ENCODE assay signal across 22 cellular contexts in genomic region chr14:102197317-102197850, GRCh38. TPM values are rescaled to one million over a fixed set of nuclear protein-coding genes. Genes with fewer than 3 reads are reported as not detected.
A peak's percentile ranks its signal among the peaks of the same experiment; 100 is the strongest.
DNase-seq lines count a peak whose midpoint lies in the region; ATAC-seq and TF ChIP-seq lines count a peak whose summit lies in the region.
"Had no signal": no experiment of that assay in that cellular context is flagged by ENCODE, and none has a peak within 500 bp of the region (broad histone marks: within the 10 kb centered on the region; RNA-seq: fewer than 3 reads in every experiment).

No MANE protein-coding gene starts in this region.

- intact Hi-C loops in activated T-helper 1 cell treated with anti-CD3 and anti-CD28 coated beads, Interleukin-12 subunit alpha, Interleukin-12 subunit beta, Interleukin-2, Interleukin-4 antibody, amounts not matched to agents 30 ng/mL and 10 ng/mL and 1 ng/mL, durations not matched to agents 14 hours and 24 hours and 36 hours (cut with micrococcal nuclease): no loop called here
- intact Hi-C loops in posterior cingulate gyrus (cut with DNase I): no loop called here
- intact Hi-C loops in left lung (cut with DNase I): no loop called here

- DNase-seq in EH (ENCODE audit: low read depth): peak; percentile 55
- no peak for DNase-seq in activated naive CD8-positive, alpha-beta T cell treated with anti-CD3 and anti-CD28 coated beads for 36 hours
- DNase-seq in fibroblast of gingiva (ENCODE audit: low read depth): peak; percentile 32
- no peak for DNase-seq in activated T-helper 1 cell treated with anti-CD3 and anti-CD28 coated beads, Interleukin-12 subunit alpha, Interleukin-12 subunit beta, Interleukin-2, Interleukin-4 antibody, amounts not matched to agents 30 ng/mL and 10 ng/mL and 1 ng/mL, durations not matched to agents 14 hours and 24 hours and 36 hours (ENCODE audit: low spot score)
- DNase-seq in posterior cingulate gyrus: no peak
- DNase-seq in left lung: no peak
- DNase-seq: activated naive CD4-positive, alpha-beta T cell treated with anti-CD3 and anti-CD28 coated beads, Interleukin-2, amount 10 ng/mL, durations not matched to agents 7 days and 5 days; DMS79 treated with DMSO at 0.1 percent for 48 hours; heart left ventricle; midbrain; MV-4-11; NCI-H2171 treated with DMSO at 0.1 percent for 48 hours; NCI-H526 treated with DMSO at 0.1 percent for 48 hours; right lobe of liver; stimulated activated CD8-positive, alpha-beta memory T cell treated with anti-CD3 and anti-CD28 coated beads, Interleukin-4, amount 100 ng/mL, for 48 hours; testis; WERI-Rb-1 had no signal

- H3K9me3 Mint-ChIP-seq in activated naive CD8-positive, alpha-beta T cell treated with anti-CD3 and anti-CD28 coated beads for 36 hours: no peaks in the 10 kb centered on the region
- H3K9me3 Mint-ChIP-seq in stimulated activated naive CD8-positive, alpha-beta T cell treated with anti-CD3 and anti-CD28 coated beads, Interleukin-15, Interleukin-2, amounts not matched to agents 100 ng/mL and 50 ng/mL, for 24 hours: no peaks in the 10 kb centered on the region
- no peaks in the 10 kb centered on the region for H3K9me3 Mint-ChIP-seq in activated T-helper 1 cell treated with anti-CD3 and anti-CD28 coated beads, Interleukin-12 subunit alpha, Interleukin-12 subunit beta, Interleukin-2, Interleukin-4 antibody, amounts not matched to agents 30 ng/mL and 10 ng/mL and 1 ng/mL, durations not matched to agents 14 hours and 24 hours and 36 hours
- H3K9me3 Mint-ChIP-seq: activated naive CD4-positive, alpha-beta T cell treated with anti-CD3 and anti-CD28 coated beads, Interleukin-2, amount 10 ng/mL, durations not matched to agents 7 days and 5 days; nephron had no signal

- no peaks in the 10 kb centered on the region for H3K27me3 Mint-ChIP-seq in activated naive CD8-positive, alpha-beta T cell treated with anti-CD3 and anti-CD28 coated beads for 36 hours
- no peaks in the 10 kb centered on the region for H3K27me3 Mint-ChIP-seq in stimulated activated naive CD8-positive, alpha-beta T cell treated with anti-CD3 and anti-CD28 coated beads, Interleukin-15, Interleukin-2, amounts not matched to agents 100 ng/mL and 50 ng/mL, for 24 hours
- H3K27me3 Mint-ChIP-seq in activated T-helper 1 cell treated with anti-CD3 and anti-CD28 coated beads, Interleukin-12 subunit alpha, Interleukin-12 subunit beta, Interleukin-2, Interleukin-4 antibody, amounts not matched to agents 30 ng/mL and 10 ng/mL and 1 ng/mL, durations not matched to agents 14 hours and 24 hours and 36 hours (ENCODE audit: insufficient read depth): no peaks in the 10 kb centered on the region
- H3K27me3 Mint-ChIP-seq: activated naive CD4-positive, alpha-beta T cell treated with anti-CD3 and anti-CD28 coated beads, Interleukin-2, amount 10 ng/mL, durations not matched to agents 7 days and 5 days had no signal

- peaks cover 65% of the 10 kb centered on the region for H3K4me1 Mint-ChIP-seq in activated naive CD8-positive, alpha-beta T cell treated with anti-CD3 and anti-CD28 coated beads for 36 hours
- peaks cover 84% of the 10 kb centered on the region for H3K4me1 Mint-ChIP-seq in stimulated activated naive CD8-positive, alpha-beta T cell treated with anti-CD3 and anti-CD28 coated beads, Interleukin-15, Interleukin-2, amounts not matched to agents 100 ng/mL and 50 ng/mL, for 24 hours (ENCODE audit: low read depth)
- peaks cover 31% of the 10 kb centered on the region for H3K4me1 Mint-ChIP-seq in activated T-helper 1 cell treated with anti-CD3 and anti-CD28 coated beads, Interleukin-12 subunit alpha, Interleukin-12 subunit beta, Interleukin-2, Interleukin-4 antibody, amounts not matched to agents 30 ng/mL and 10 ng/mL and 1 ng/mL, durations not matched to agents 14 hours and 24 hours and 36 hours (ENCODE audit: low read depth)

- H3K36me3 ChIP-seq in left lung: peaks cover 0 to 52% of the 10 kb centered on the region in 2 donors

- H3K4me3 ChIP-seq in left lung: no peak overlapping the region
- H3K4me3 ChIP-seq: heart left ventricle, right lobe of liver, testis, vagina had no signal

- H3K27ac Mint-ChIP-seq in activated naive CD8-positive, alpha-beta T cell treated with anti-CD3 and anti-CD28 coated beads for 36 hours: peak overlapping the region; percentile 69
- H3K27ac Mint-ChIP-seq in stimulated activated naive CD8-positive, alpha-beta T cell treated with anti-CD3 and anti-CD28 coated beads, Interleukin-15, Interleukin-2, amounts not matched to agents 100 ng/mL and 50 ng/mL, for 24 hours: peak overlapping the region; percentile 77
- no peak overlapping the region for H3K27ac Mint-ChIP-seq in activated T-helper 1 cell treated with anti-CD3 and anti-CD28 coated beads, Interleukin-12 subunit alpha, Interleukin-12 subunit beta, Interleukin-2, Interleukin-4 antibody, amounts not matched to agents 30 ng/mL and 10 ng/mL and 1 ng/mL, durations not matched to agents 14 hours and 24 hours and 36 hours
- H3K27ac Mint-ChIP-seq: activated naive CD4-positive, alpha-beta T cell treated with anti-CD3 and anti-CD28 coated beads, Interleukin-2, amount 10 ng/mL, durations not matched to agents 7 days and 5 days had no signal

- H3K9me3 ChIP-seq in left lung: no peaks in the 10 kb centered on the region
- H3K9me3 ChIP-seq: heart left ventricle, right lobe of liver, testis, vagina had no signal

- no peak overlapping the region for H3K27ac ChIP-seq in left lung
- H3K27ac ChIP-seq: heart left ventricle, parathyroid adenoma, right lobe of liver, testis, vagina had no signal

- H3K4me1 ChIP-seq in left lung: peaks cover 0 to 32% of the 10 kb centered on the region in 2 donors

- no peak overlapping the region for H3K4me3 Mint-ChIP-seq in activated naive CD8-positive, alpha-beta T cell treated with anti-CD3 and anti-CD28 coated beads for 36 hours
- H3K4me3 Mint-ChIP-seq in stimulated activated naive CD8-positive, alpha-beta T cell treated with anti-CD3 and anti-CD28 coated beads, Interleukin-15, Interleukin-2, amounts not matched to agents 100 ng/mL and 50 ng/mL, for 24 hours: peak overlapping the region; percentile 32
- no peak overlapping the region for H3K4me3 Mint-ChIP-seq in activated T-helper 1 cell treated with anti-CD3 and anti-CD28 coated beads, Interleukin-12 subunit alpha, Interleukin-12 subunit beta, Interleukin-2, Interleukin-4 antibody, amounts not matched to agents 30 ng/mL and 10 ng/mL and 1 ng/mL, durations not matched to agents 14 hours and 24 hours and 36 hours
- H3K4me3 Mint-ChIP-seq: activated naive CD4-positive, alpha-beta T cell treated with anti-CD3 and anti-CD28 coated beads, Interleukin-2, amount 10 ng/mL, durations not matched to agents 7 days and 5 days; nephron had no signal

- peaks cover 32% of the 10 kb centered on the region for H3K36me3 Mint-ChIP-seq in activated naive CD8-positive, alpha-beta T cell treated with anti-CD3 and anti-CD28 coated beads for 36 hours
- peaks cover 53% of the 10 kb centered on the region for H3K36me3 Mint-ChIP-seq in stimulated activated naive CD8-positive, alpha-beta T cell treated with anti-CD3 and anti-CD28 coated beads, Interleukin-15, Interleukin-2, amounts not matched to agents 100 ng/mL and 50 ng/mL, for 24 hours (ENCODE audit: low read depth)
- H3K36me3 Mint-ChIP-seq in activated T-helper 1 cell treated with anti-CD3 and anti-CD28 coated beads, Interleukin-12 subunit alpha, Interleukin-12 subunit beta, Interleukin-2, Interleukin-4 antibody, amounts not matched to agents 30 ng/mL and 10 ng/mL and 1 ng/mL, durations not matched to agents 14 hours and 24 hours and 36 hours (ENCODE audit: low read depth): peaks cover 32% of the 10 kb centered on the region

- no peak for TF ChIP-seq CTCF in left lung (IDR thresholded peaks at IDR 0.05)

- no peak for ATAC-seq in left lung
- ATAC-seq: heart left ventricle, left lobe of liver, right lobe of liver had no signal

- H3K27me3 ChIP-seq in left lung: no peaks in the 10 kb centered on the region
- H3K27me3 ChIP-seq: heart left ventricle, right lobe of liver, testis, vagina had no signal

RNA-seq across cellular contexts. Expression of gene WDR20, which starts 57.7 kb away (rescaled TPM):
- total RNA-seq in activated naive CD8-positive, alpha-beta T cell treated with anti-CD3 and anti-CD28 coated beads for 36 hours: 10 to 100 TPM; 22.3 to 27.3 TPM
- total RNA-seq in activated T-helper 1 cell treated with anti-CD3 and anti-CD28 coated beads, Interleukin-12 subunit alpha, Interleukin-12 subunit beta, Interleukin-2, Interleukin-4 antibody, amounts not matched to agents 30 ng/mL and 10 ng/mL and 1 ng/mL, durations not matched to agents 14 hours and 24 hours and 36 hours: 33.9 and 34.2 TPM in 2 replicates
- 10 to 100 TPM; 22.4 to 23.9 TPM for total RNA-seq in left lung

Comparison
In these comparisons a context has a peak if more than half of its experiments do, and no peak if none do; other contexts are left out.
1. DNase-seq: peak in EH (single experiment) and fibroblast of gingiva (single experiment); none in activated naive CD8-positive, alpha-beta T cell treated with anti-CD3 and anti-CD28 coated beads for 36 hours (single experiment), activated T-helper 1 cell treated with anti-CD3 and anti-CD28 coated beads, Interleukin-12 subunit alpha, Interleukin-12 subunit beta, Interleukin-2, Interleukin-4 antibody, amounts not matched to agents 30 ng/mL and 10 ng/mL and 1 ng/mL, durations not matched to agents 14 hours and 24 hours and 36 hours (single experiment), posterior cingulate gyrus (0 of 10) and left lung (0 of 2).